Comparison of ENCODE assay signal across 14 cellular contexts in genomic region chr16:14198603-14199002, GRCh38.
DNase-seq lines count a peak whose midpoint lies in the region; ATAC-seq and TF ChIP-seq lines count a peak whose summit lies in the region.
"Had no signal": no experiment of that assay in that cellular context is flagged by ENCODE, and none has a peak within 500 bp of the region (broad histone marks: within the 10 kb centered on the region; RNA-seq: fewer than 3 reads in every experiment).

No MANE protein-coding gene starts in this region.

- peak overlapping the region; percentile 3 for H3K27ac Mint-ChIP-seq in nephron progenitor cell
- no peak overlapping the region for H3K27ac Mint-ChIP-seq in activated CD4-positive, alpha-beta memory T cell treated with anti-CD3 and anti-CD28 coated beads for 36 hours
- H3K27ac Mint-ChIP-seq: HFFc6 had no signal

- no peak overlapping the region for H3K4me3 Mint-ChIP-seq in nephron progenitor cell
- H3K4me3 Mint-ChIP-seq in activated CD4-positive, alpha-beta memory T cell treated with anti-CD3 and anti-CD28 coated beads for 36 hours = no peak overlapping the region
- H3K4me3 Mint-ChIP-seq: HFFc6 had no signal

- no peaks in the 10 kb centered on the region for H3K9me3 ChIP-seq in HEK293 (ENCODE audit: control insufficient read depth, insufficient read depth, low read depth, low read length)
- H3K9me3 ChIP-seq: BE2C, HAP-1 had no signal

- POLR2A ChIA-PET in GM10248 (lab: Yijun Ruan, JAX) = no interaction called here
- POLR2A ChIA-PET in HEK293 (lab: Yijun Ruan, JAX) = no interaction called here
- POLR2A ChIA-PET in activated CD4-positive, alpha-beta memory T cell treated with anti-CD3 and anti-CD28 coated beads for 36 hours (lab: Charles Lee) = no interaction called here

- H3K4me1 ChIP-seq in HEK293 (ENCODE audit: control insufficient read depth, insufficient read depth, low read length) = peaks cover 14% of the 10 kb centered on the region
- H3K4me1 ChIP-seq: HAP-1 had no signal

- intact Hi-C loops in activated CD4-positive, alpha-beta memory T cell treated with anti-CD3 and anti-CD28 coated beads for 36 hours (cut with micrococcal nuclease) = no loop called here

- CTCF ChIA-PET in GM10248 (lab: Yijun Ruan, JAX) = interaction anchor here (1.7 kb wide), 1 partner anchor 94 kb away, joined by 3 read pairs; no protein-coding TSS in a partner anchor
- CTCF ChIA-PET in HEK293 (lab: Yijun Ruan, JAX) = interaction anchor here (0.6 to 2.5 kb wide), 2 partner anchors 12 to 1230 kb away, joined by 4 to 9 read pairs; no protein-coding TSS in a partner anchor
- CTCF ChIA-PET in activated CD4-positive, alpha-beta memory T cell treated with anti-CD3 and anti-CD28 coated beads for 36 hours (lab: Charles Lee) = interaction anchor here (1.4 kb wide), 1 partner anchor 11 kb away, joined by 3 read pairs; no protein-coding TSS in a partner anchor

- H3K9me3 Mint-ChIP-seq in nephron progenitor cell = peaks cover 9% of the 10 kb centered on the region
- no peaks in the 10 kb centered on the region for H3K9me3 Mint-ChIP-seq in activated CD4-positive, alpha-beta memory T cell treated with anti-CD3 and anti-CD28 coated beads for 36 hours
- H3K9me3 Mint-ChIP-seq: HFFc6 had no signal

- H3K27me3 Mint-ChIP-seq in nephron progenitor cell (ENCODE audit: low read depth, poor library complexity) = peaks cover 3% of the 10 kb centered on the region
- no peaks in the 10 kb centered on the region for H3K27me3 Mint-ChIP-seq in activated CD4-positive, alpha-beta memory T cell treated with anti-CD3 and anti-CD28 coated beads for 36 hours

- peaks cover 40% of the 10 kb centered on the region for H3K4me1 Mint-ChIP-seq in nephron progenitor cell
- H3K4me1 Mint-ChIP-seq in activated CD4-positive, alpha-beta memory T cell treated with anti-CD3 and anti-CD28 coated beads for 36 hours (ENCODE audit: low read depth) = peaks cover 12% of the 10 kb centered on the region

- no peak for TF ChIP-seq CTCF in GM10248 (IDR thresholded peaks at IDR 0.05; ENCODE audit: control extremely low read depth, extremely low read depth, low read depth, missing control alignments)
- TF ChIP-seq CTCF in HEK293 (tag by site-specific recombination; IDR thresholded peaks at IDR 0.05) = no peak
- TF ChIP-seq CTCF in nephron progenitor cell (IDR thresholded peaks at IDR 0.05) = no peak

- no peak overlapping the region for H3K27ac ChIP-seq in HEK293 (ENCODE audit: extremely low read depth, low read depth, low read length)
- H3K27ac ChIP-seq: C4-2B had no signal

- no peak for ATAC-seq in GM18511 (IDR thresholded peaks at IDR 0.05; ENCODE audit: unreplicated experiment)

- peak; percentile 49 for DNase-seq in CD1c-positive myeloid dendritic cell (ENCODE audit: extremely low spot score)
- peak; percentile 14 for DNase-seq in GM10248 (ENCODE audit: extremely low spot score)
- no peak for DNase-seq in nephron progenitor cell
- no peak for DNase-seq in T-helper 2 cell
- no peak for DNase-seq in activated CD4-positive, alpha-beta memory T cell treated with anti-CD3 and anti-CD28 coated beads for 36 hours
- DNase-seq: BE2C, DMS79, GOT3, HFFc6, Kasumi-1 had no signal

- H3K4me3 ChIP-seq in HEK293 (ENCODE audit: low read depth, low read length) = no peak overlapping the region
- H3K4me3 ChIP-seq: HAP-1 had no signal

- peaks cover 23% of the 10 kb centered on the region for H3K36me3 Mint-ChIP-seq in nephron progenitor cell (ENCODE audit: low read depth)
- H3K36me3 Mint-ChIP-seq in activated CD4-positive, alpha-beta memory T cell treated with anti-CD3 and anti-CD28 coated beads for 36 hours = peaks cover 1% of the 10 kb centered on the region

- no peaks in the 10 kb centered on the region for H3K36me3 ChIP-seq in HEK293 (ENCODE audit: control insufficient read depth in 2 of 2, insufficient read depth in 1 of 2, low read length in 2 of 2)
- H3K36me3 ChIP-seq: BE2C, HAP-1 had no signal

TF ChIP-seq in HEK293, 187 proteins besides CTCF, POLR2A, EP300 and RAD21:
- TF ChIP-seq ZNF280C (tag by site-specific recombination; IDR thresholded peaks at IDR 0.05) (no peak), PRDM1 (tag by site-specific recombination; IDR thresholded peaks at IDR 0.05) (peak; percentile 50)

Comparison
In these comparisons a context has a peak if more than half of its experiments do, and no peak if none do; other contexts are left out.
1. DNase-seq: peak in CD1c-positive myeloid dendritic cell (single experiment) and GM10248 (single experiment); none in nephron progenitor cell (single experiment), T-helper 2 cell (0 of 5) and activated CD4-positive, alpha-beta memory T cell treated with anti-CD3 and anti-CD28 coated beads for 36 hours (single experiment).